11 cellular contexts compared by ENCODE assay signal in the genomic region with DNA sequence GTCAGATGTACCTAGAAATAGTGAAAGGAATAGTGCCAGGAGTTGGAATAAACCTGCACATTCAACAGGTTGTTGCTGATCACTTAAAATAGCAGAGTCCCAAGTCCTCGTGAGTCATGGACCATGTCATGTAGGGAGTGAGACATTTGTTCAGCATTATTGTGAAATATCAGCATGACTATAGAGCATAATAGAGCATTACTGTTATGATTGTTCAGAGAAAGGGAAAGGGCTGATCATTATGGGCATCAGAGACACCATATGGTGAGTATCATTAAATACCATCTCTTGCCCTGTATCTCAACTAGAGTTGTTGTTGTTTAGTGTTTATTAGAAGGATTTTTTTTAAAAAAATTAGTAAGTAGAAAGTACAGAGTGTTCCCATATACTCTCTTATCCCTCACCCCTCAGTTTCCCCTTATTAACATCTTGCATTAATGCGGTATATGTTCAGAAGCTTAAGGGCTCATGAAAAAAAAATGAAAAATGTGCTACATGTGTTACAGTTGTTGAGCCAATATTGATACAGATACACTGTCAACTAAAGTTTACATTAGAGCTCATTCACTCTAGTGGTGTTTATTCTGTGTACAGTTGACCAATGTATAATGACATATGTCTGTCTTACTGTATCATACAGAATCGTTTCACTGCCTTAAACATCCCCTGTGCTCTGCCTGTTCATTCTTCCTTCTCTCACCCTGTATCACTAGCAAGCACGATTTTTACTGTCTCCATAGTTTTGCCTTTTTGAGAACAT. TPM values are rescaled to one million over a fixed set of nuclear protein-coding genes. Genes with fewer than 3 reads are reported as not detected.
A peak's percentile ranks its signal among the peaks of the same experiment; 100 is the strongest.
DNase-seq lines count a peak whose midpoint lies in the region; ATAC-seq and TF ChIP-seq lines count a peak whose summit lies in the region.
"Had no signal": no experiment of that assay in that cellular context is flagged by ENCODE, and none has a peak within 500 bp of the region (broad histone marks: within the 10 kb centered on the region; RNA-seq: fewer than 3 reads in every experiment).

No MANE protein-coding gene starts in this region.

- H3K4me1 ChIP-seq in breast epithelium (peaks cover 0 to 14% of the 10 kb centered on the region in 2 donors), RWPE2 (ENCODE audit: insufficient read depth, poor library complexity, severe bottlenecking) (peaks cover 4% of the 10 kb centered on the region), foreskin keratinocyte (peaks cover 14% of the 10 kb centered on the region)

- no peak overlapping the region for H3K4me3 ChIP-seq in breast epithelium
- no peak overlapping the region for H3K4me3 ChIP-seq in RWPE2 (ENCODE audit: severe bottlenecking)
- H3K4me3 ChIP-seq: upper lobe of left lung had no signal

- H3K4me3 Mint-ChIP-seq in MCF 10A (ENCODE audit: unreplicated experiment): no peak overlapping the region
- H3K4me3 Mint-ChIP-seq in stimulated activated naive CD8-positive, alpha-beta T cell treated with anti-CD3 and anti-CD28 coated beads, Interleukin-15, amount 100 ng/mL, for 72 hours: no peak overlapping the region
- H3K4me3 Mint-ChIP-seq: CD4-positive, CD25-positive, alpha-beta regulatory T cell had no signal

- intact Hi-C loops in MCF 10A (cut with micrococcal nuclease): loop anchor here (1.0 to 5.0 kb wide), 4 partner anchors 58 to 153 kb away; partner anchors contain the start of genes ME2 and MRO
- intact Hi-C loops in breast epithelium (cut with DNase I; ENCODE audit: low total_unique reads): no loop called here

- TF ChIP-seq POLR2A in breast epithelium (IDR thresholded peaks at IDR 0.05): no peak

- TF ChIP-seq CTCF in MCF 10A (IDR thresholded peaks at IDR 0.05; ENCODE audit: unreplicated experiment): no peak
- no peak for TF ChIP-seq CTCF in breast epithelium (IDR thresholded peaks at IDR 0.05)
- no peak for TF ChIP-seq CTCF in RWPE2 (IDR thresholded peaks at IDR 0.05; ENCODE audit: poor library complexity, severe bottlenecking)
- TF ChIP-seq CTCF in foreskin keratinocyte (conservative IDR thresholded peaks at IDR 0.05): peak; percentile 35

- peaks cover 39% of the 10 kb centered on the region for H3K4me1 Mint-ChIP-seq in MCF 10A (ENCODE audit: insufficient read depth, unreplicated experiment)
- peaks cover 37% of the 10 kb centered on the region for H3K4me1 Mint-ChIP-seq in stimulated activated naive CD8-positive, alpha-beta T cell treated with anti-CD3 and anti-CD28 coated beads, Interleukin-15, amount 100 ng/mL, for 72 hours

- peaks cover 6% of the 10 kb centered on the region in 2 donors for H3K9me3 ChIP-seq in breast epithelium
- H3K9me3 ChIP-seq in RWPE2 (ENCODE audit: severe bottlenecking): peaks cover 3% of the 10 kb centered on the region

- POLR2A ChIA-PET in MCF 10A (lab: Yijun Ruan, JAX): interaction anchor here (0.6 to 9.9 kb wide), 12 partner anchors 13 to 345 kb away, joined by 3 to 187 read pairs (median 4); partner anchors contain the start of genes ME2, MRO and SMAD4

- H3K27me3 ChIP-seq in breast epithelium: no peaks in the 10 kb centered on the region
- no peaks in the 10 kb centered on the region for H3K27me3 ChIP-seq in RWPE2 (ENCODE audit: insufficient read depth, poor library complexity, severe bottlenecking)
- H3K27me3 ChIP-seq in foreskin keratinocyte: no peaks in the 10 kb centered on the region
- H3K27me3 ChIP-seq: upper lobe of left lung had no signal

- peaks cover 4% of the 10 kb centered on the region for H3K9me3 Mint-ChIP-seq in MCF 10A (ENCODE audit: unreplicated experiment)
- peaks cover 10 to 31% of the 10 kb centered on the region in 2 donors for H3K9me3 Mint-ChIP-seq in stimulated activated naive CD8-positive, alpha-beta T cell treated with anti-CD3 and anti-CD28 coated beads, Interleukin-15, amount 100 ng/mL, for 72 hours

- DNase-seq in MCF 10A (ENCODE audit: unreplicated experiment) (peak; percentile 84), breast epithelium (ENCODE audit: low spot score in 2 of 2) (no peak), RWPE2 (ENCODE audit: low spot score) (no peak), foreskin keratinocyte (peak; percentile 61 to 82), SKM-1 treated with dmso at 0.1 percent for 144 hours (lab: John Stamatoyannopoulos, UW; ENCODE audit: unreplicated experiment) (no peak)
- DNase-seq in stimulated activated naive CD8-positive, alpha-beta T cell treated with anti-CD3 and anti-CD28 coated beads, Interleukin-15, amount 100 ng/mL, for 72 hours: no peak
- DNase-seq: activated CD4-positive, alpha-beta T cell treated with anti-CD3 and anti-CD28 coated beads, Interleukin-2, amount 50 U/mL, for 4 hours had no signal

- H3K36me3 ChIP-seq in breast epithelium (no peaks in the 10 kb centered on the region), RWPE2 (ENCODE audit: low read depth) (peaks cover 14% of the 10 kb centered on the region)

- H3K27me3 Mint-ChIP-seq in MCF 10A (ENCODE audit: insufficient read depth, unreplicated experiment): no peaks in the 10 kb centered on the region
- no peaks in the 10 kb centered on the region for H3K27me3 Mint-ChIP-seq in stimulated activated naive CD8-positive, alpha-beta T cell treated with anti-CD3 and anti-CD28 coated beads, Interleukin-15, amount 100 ng/mL, for 72 hours
- H3K27me3 Mint-ChIP-seq: CD4-positive, CD25-positive, alpha-beta regulatory T cell had no signal

- H3K27ac ChIP-seq in breast epithelium (no peak overlapping the region), RWPE2 (ENCODE audit: poor library complexity, severe bottlenecking) (no peak overlapping the region), foreskin keratinocyte (no peak overlapping the region)
- H3K27ac ChIP-seq: upper lobe of left lung had no signal

- no TSS peak for BruUV-seq in MCF 10A (replicated peaks; lab: Mats Ljungman, UMichigan)

- H3K27ac Mint-ChIP-seq in MCF 10A (ENCODE audit: low read depth, unreplicated experiment): peak overlapping the region; percentile 46
- H3K27ac Mint-ChIP-seq in stimulated activated naive CD8-positive, alpha-beta T cell treated with anti-CD3 and anti-CD28 coated beads, Interleukin-15, amount 100 ng/mL, for 72 hours: peak overlapping the region in 1 of 2 donors; percentile 56

- CTCF ChIA-PET in MCF 10A (lab: Yijun Ruan, JAX): interaction anchor here (0.5 to 1.8 kb wide), 7 partner anchors 10 to 323 kb away, joined by 3 to 12 read pairs (median 3); partner anchors contain the start of gene MRO

- H3K36me3 Mint-ChIP-seq in MCF 10A (ENCODE audit: insufficient read depth, unreplicated experiment): peaks cover 29% of the 10 kb centered on the region

- ATAC-seq in RWPE2 (ENCODE audit: low read depth) (peak; percentile 94), foreskin keratinocyte (peak; percentile 96), HG02623 (IDR thresholded peaks at IDR 0.05; ENCODE audit: unreplicated experiment) (no peak), HG02938 (IDR thresholded peaks at IDR 0.05; ENCODE audit: unreplicated experiment) (no peak)
- peak; percentile 93 for ATAC-seq in stimulated activated naive CD8-positive, alpha-beta T cell treated with anti-CD3 and anti-CD28 coated beads, Interleukin-15, amount 100 ng/mL, for 72 hours

RNA-seq across cellular contexts. Expression of gene ELAC1, which starts 5.7 kb away (rescaled TPM):
- 10.8 and 14.0 TPM in 2 replicates for total RNA-seq in MCF 10A (2022)
- 1 to 10 TPM; 4.8 to 6.9 (median 5.8) TPM for total RNA-seq in breast epithelium
- 7.2 and 7.9 TPM in 2 replicates for total RNA-seq in foreskin keratinocyte
- 6.8 and 7.3 TPM in 2 replicates for polyA plus RNA-seq in foreskin keratinocyte

RNA-seq across cellular contexts. Expression of gene SMAD4, which starts 56.5 kb away (rescaled TPM):
- total RNA-seq in MCF 10A (2022) (75.8 and 84.4 TPM in 2 replicates), breast epithelium (100 to 1,000 TPM in 2 of 3 donors, 10 to 100 TPM in 1; 96.2 to 155 (median 102) TPM), foreskin keratinocyte (60.1 and 68.2 TPM in 2 replicates)
- polyA plus RNA-seq in foreskin keratinocyte: 8.1 and 11.5 TPM in 2 replicates

Comparison
In these comparisons a context has a peak if more than half of its experiments do, and no peak if none do; other contexts are left out.
1. DNase-seq: peak in MCF 10A (single experiment) and foreskin keratinocyte (2 of 2); none in breast epithelium (0 of 2), RWPE2 (single experiment), stimulated activated naive CD8-positive, alpha-beta T cell treated with anti-CD3 and anti-CD28 coated beads, Interleukin-15, amount 100 ng/mL, for 72 hours (0 of 2) and SKM-1 treated with dmso at 0.1 percent for 144 hours (single experiment).
2. ATAC-seq: peak in RWPE2 (single experiment), foreskin keratinocyte (single experiment) and stimulated activated naive CD8-positive, alpha-beta T cell treated with anti-CD3 and anti-CD28 coated beads, Interleukin-15, amount 100 ng/mL, for 72 hours (single experiment); none in HG02623 (single experiment) and HG02938 (single experiment).